ENCODE assay signal across 10 cellular contexts in the genomic region with DNA sequence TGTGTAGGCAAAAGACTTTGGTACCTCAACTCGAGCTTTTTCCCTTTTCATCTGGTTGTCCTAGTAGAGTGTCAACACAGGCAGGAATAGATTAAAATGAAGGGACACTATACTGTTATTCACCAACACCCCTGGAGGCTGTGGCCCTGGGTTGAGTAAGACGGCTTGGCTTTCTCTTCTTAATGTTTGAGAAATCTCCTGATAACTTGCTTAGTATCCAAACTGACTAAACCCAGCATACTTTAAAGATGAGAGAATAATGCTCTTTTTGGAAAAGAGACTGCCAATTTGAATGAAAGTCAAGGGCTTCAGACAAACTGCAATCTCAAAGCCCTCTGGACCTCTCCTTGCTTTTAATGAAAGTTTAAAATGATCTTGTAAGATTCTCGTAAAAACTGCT. TPM values are rescaled to one million over a fixed set of nuclear protein-coding genes. Genes with fewer than 3 reads are reported as not detected.
DNase-seq lines count a peak whose midpoint lies in the region; ATAC-seq and TF ChIP-seq lines count a peak whose summit lies in the region.
"Had no signal": no experiment of that assay in that cellular context is flagged by ENCODE, and none has a peak within 500 bp of the region (broad histone marks: within the 10 kb centered on the region; RNA-seq: fewer than 3 reads in every experiment).

No MANE protein-coding gene starts in this region.

- no peak for DNase-seq in H9
- peak in 5 of 7 donors; percentile 32 to 46 (median 38) for DNase-seq in adrenal gland
- peak in 2 of 3 donors; percentile 60 to 71 for DNase-seq in right cardiac atrium
- no peak for DNase-seq in stomach
- no peak for DNase-seq in stimulated activated naive CD4-positive, alpha-beta T cell (lab: John Stamatoyannopoulos, UW)
- no peak for DNase-seq in activated CD4-positive, alpha-beta T cell treated with anti-CD3 and anti-CD28 coated beads, Interleukin-2, amount 50 U/mL, for 4 hours
- DNase-seq in activated CD4-positive, alpha-beta T cell treated with anti-CD3 and anti-CD28 coated beads for 4 hours = no peak
- DNase-seq: glutamatergic neuron, WERI-Rb-1 had no signal

- H3K27ac ChIP-seq in H9 (ENCODE audit: insufficient read length, low read depth, low read length) (no peak overlapping the region), adrenal gland (peak overlapping the region in 3 of 5 donors; percentile 55 to 72 (median 68)), right cardiac atrium (ENCODE audit: low read length) (no peak overlapping the region), stomach (peak overlapping the region in 3 of 5 donors; percentile 43 to 97 (median 97))

- no peak overlapping the region for H2BK120ac ChIP-seq in H9 (ENCODE audit: low read depth, low read length, poor library complexity, severe bottlenecking)

- H3K4me1 Mint-ChIP-seq in H9 = peaks cover 28% of the 10 kb centered on the region in 2 experiments

- H3T11ph ChIP-seq in H9 (ENCODE audit: low read length) = no peak overlapping the region

- H3K36me3 Mint-ChIP-seq in H9 (ENCODE audit: insufficient read depth in 1 of 3, low read depth in 3 of 3) = no peaks in the 10 kb centered on the region; a peak in 3 of 7 replicates

- H3K36me3 ChIP-seq in adrenal gland (replicated peaks in 1 of 2) = no peaks in the 10 kb centered on the region
- H3K36me3 ChIP-seq in stomach = no peaks in the 10 kb centered on the region
- H3K36me3 ChIP-seq: WERI-Rb-1 had no signal

- H3K23ac ChIP-seq in H9 (ENCODE audit: insufficient read length, low read depth, low read length) = no peak overlapping the region

- peaks cover 14% of the 10 kb centered on the region for H3K23me2 ChIP-seq in H9 (ENCODE audit: insufficient read length, low read depth, low read length, poor library complexity, severe bottlenecking)

- no peak overlapping the region for H4K91ac ChIP-seq in H9 (ENCODE audit: insufficient read length, low read depth, low read length)

- H3K79me2 ChIP-seq in H9 (ENCODE audit: insufficient read depth, low read length) = peaks cover 10% of the 10 kb centered on the region; the same call in 1 of the 2 replicates

- H3K14ac ChIP-seq in H9 (ENCODE audit: insufficient read depth, low read length) = no peak overlapping the region

- H3K9me3 Mint-ChIP-seq in H9 = no peaks in the 10 kb centered on the region; a peak in 1 of 5 replicates

- H2BK20ac ChIP-seq in H9 (ENCODE audit: low read depth, low read length, poor library complexity, severe bottlenecking) = no peak overlapping the region

- no peak overlapping the region for H2AFZ ChIP-seq in H9 (ENCODE audit: low read length)

- no peak overlapping the region for H3K4ac ChIP-seq in H9 (ENCODE audit: low read depth, low read length)

- H4K8ac ChIP-seq in H9 (replicated peaks; ENCODE audit: insufficient read length, low read depth, low read length) = no peak overlapping the region

- TF ChIP-seq CTCF in H9 (conservative IDR thresholded peaks at IDR 0.05) (no peak), adrenal gland (IDR thresholded peaks at IDR 0.05) (no peak), stomach (IDR thresholded peaks at IDR 0.05) (no peak)

- ATAC-seq in right cardiac atrium (no peak), HG02852 (IDR thresholded peaks at IDR 0.05; ENCODE audit: unreplicated experiment) (no peak)

- H3K9me3 ChIP-seq in H9 (ENCODE audit: control insufficient read depth, low read depth, low read length) (no peaks in the 10 kb centered on the region), adrenal gland (replicated peaks in 1 of 3) (no peaks in the 10 kb centered on the region), right cardiac atrium (ENCODE audit: control insufficient read depth, low read length) (no peaks in the 10 kb centered on the region), stomach (no peaks in the 10 kb centered on the region)

- TF ChIP-seq POLR2A in adrenal gland (IDR thresholded peaks at IDR 0.05) = no peak
- TF ChIP-seq POLR2A in stomach (IDR thresholded peaks at IDR 0.05) = no peak

- H3K18ac ChIP-seq in H9 (ENCODE audit: insufficient read length, low read depth, low read length) = no peak overlapping the region

- no peak overlapping the region for H3K56ac ChIP-seq in H9 (ENCODE audit: insufficient read length, low read depth, low read length)

- H3K79me1 ChIP-seq in H9 (ENCODE audit: insufficient read depth, low read depth, low read length, poor library complexity, severe bottlenecking) = no peaks in the 10 kb centered on the region

- H3K4me1 ChIP-seq in H9 (ENCODE audit: insufficient read depth, low read length) (0 out of 2 replicates have a peak, but pooled peaks cover 3% of the 10 kb centered on the region), adrenal gland (replicated peaks in 1 of 2) (peaks cover 9 to 20% of the 10 kb centered on the region in 2 donors), right cardiac atrium (ENCODE audit: control insufficient read depth, insufficient read depth, low read length) (peaks cover 8% of the 10 kb centered on the region), stomach (peaks cover 8 to 34% (median 16%) of the 10 kb centered on the region in 4 donors)

- no peak overlapping the region for H2BK12ac ChIP-seq in H9 (ENCODE audit: insufficient read length, low read depth, low read length)

- H3K9ac ChIP-seq in H9 (ENCODE audit: extremely low read depth, insufficient read length, low read length) = no peak overlapping the region

- no peak overlapping the region for H4K5ac ChIP-seq in H9 (ENCODE audit: insufficient read length, low read depth, low read length)

- H3K27me3 ChIP-seq in H9 (ENCODE audit: insufficient read depth, low read length) (no peaks in the 10 kb centered on the region), adrenal gland (no peaks in the 10 kb centered on the region), right cardiac atrium (ENCODE audit: control insufficient read depth, insufficient read depth) (no peaks in the 10 kb centered on the region), stomach (no peaks in the 10 kb centered on the region)

- H3K4me3 ChIP-seq in adrenal gland = no peak overlapping the region
- H3K4me3 ChIP-seq in right cardiac atrium (ENCODE audit: low read length) = no peak overlapping the region
- H3K4me3 ChIP-seq in stomach = no peak overlapping the region

- H4K20me1 ChIP-seq in H9 (ENCODE audit: control insufficient read depth, insufficient read depth, insufficient read length) = no peaks in the 10 kb centered on the region

- peak overlapping the region in 2 of 3 experiments; percentile 37 to 88; a peak in 1 of 7 replicates for H3K27ac Mint-ChIP-seq in H9

- WGBS in H9 (ENCODE audit: extremely low coverage, insufficient read length, low lambda C conversion rate) = no CpG with 5 or more reads among the region's 3 CpGs
- WGBS in adrenal gland, 4 donors = 44 to 57% (median 51%) methylated on average over 3 of the region's 3 CpGs
- 54% methylated on average over 3 of the region's 3 CpGs for WGBS in right cardiac atrium
- 65 to 76% (median 70%) methylated on average over 3 of the region's 3 CpGs for WGBS in stomach, 5 donors

- no peaks in the 10 kb centered on the region; the same call in none of the 2 replicates for H3K27me3 Mint-ChIP-seq in H9 (ENCODE audit: low read depth)

- peak overlapping the region; percentile 44 for H3K4me2 ChIP-seq in H9 (ENCODE audit: insufficient read depth, insufficient read length, low read length)

- no peak for TF ChIP-seq EP300 in stomach (IDR thresholded peaks at IDR 0.05)

- H2BK15ac ChIP-seq in H9 (ENCODE audit: low read depth, low read length) = no peak overlapping the region

- H2AK5ac ChIP-seq in H9 (ENCODE audit: insufficient read length, low read length) = no peak overlapping the region

- no peak overlapping the region for H2BK5ac ChIP-seq in H9 (ENCODE audit: insufficient read length, low read length)

- H3K4me3 Mint-ChIP-seq in H9 = peak overlapping the region in 1 of 2 experiments; percentile 60; a peak in 3 of 5 replicates

- intact Hi-C loops in adrenal gland (cut with DNase I) (loop anchor here in 1 of 2 donors (5.0 kb wide), 1 partner anchor 71 kb away; no protein-coding TSS in a partner anchor), right cardiac atrium (cut with DNase I) (no loop called here), stomach (cut with DNase I; ENCODE audit: low total_unique reads) (loop anchor here (10.0 kb wide), 1 partner anchor 73 kb away; no protein-coding TSS in a partner anchor)

RNA-seq across cellular contexts. Expression of a gene that starts 2.6 kb away (rescaled TPM):
- 17.1 and 17.3 TPM in 2 replicates for total RNA-seq in H9 (2021)
- total RNA-seq in adrenal gland = 10 to 100 TPM; 22.1 to 82.6 (median 48.6) TPM
- polyA plus RNA-seq in adrenal gland = 10 to 100 TPM in 1 of 3 donors, 1 to 10 TPM in 2; 4.6 to 49.6 (median 6.4) TPM
- total RNA-seq in right cardiac atrium = 10 to 100 TPM; 14.5 to 19.2 (median 14.8) TPM
- polyA plus RNA-seq in right cardiac atrium = 6.0 TPM
- 10 to 100 TPM in 3 of 5 donors, 1 to 10 TPM in 1, under 1 TPM in 1; 0.58 to 30.1 (median 18.5) TPM for total RNA-seq in stomach
- polyA plus RNA-seq in stomach = 1 to 10 TPM; 2.0 to 2.4 (median 2.1) TPM

Comparison
In these comparisons a context has a peak if more than half of its experiments do, and no peak if none do; other contexts are left out.
1. DNase-seq: peak in adrenal gland (5 of 7) and right cardiac atrium (2 of 3); none in H9 (single experiment), stomach (single experiment), stimulated activated naive CD4-positive, alpha-beta T cell (0 of 6), activated CD4-positive, alpha-beta T cell treated with anti-CD3 and anti-CD28 coated beads, Interleukin-2, amount 50 U/mL, for 4 hours (0 of 2) and activated CD4-positive, alpha-beta T cell treated with anti-CD3 and anti-CD28 coated beads for 4 hours (0 of 2).
2. H3K27ac ChIP-seq: peak in adrenal gland (3 of 5) and stomach (3 of 5); none in H9 (single experiment) and right cardiac atrium (single experiment).